Comparison of ENCODE assay signal across 26 cellular contexts in the genomic region with DNA sequence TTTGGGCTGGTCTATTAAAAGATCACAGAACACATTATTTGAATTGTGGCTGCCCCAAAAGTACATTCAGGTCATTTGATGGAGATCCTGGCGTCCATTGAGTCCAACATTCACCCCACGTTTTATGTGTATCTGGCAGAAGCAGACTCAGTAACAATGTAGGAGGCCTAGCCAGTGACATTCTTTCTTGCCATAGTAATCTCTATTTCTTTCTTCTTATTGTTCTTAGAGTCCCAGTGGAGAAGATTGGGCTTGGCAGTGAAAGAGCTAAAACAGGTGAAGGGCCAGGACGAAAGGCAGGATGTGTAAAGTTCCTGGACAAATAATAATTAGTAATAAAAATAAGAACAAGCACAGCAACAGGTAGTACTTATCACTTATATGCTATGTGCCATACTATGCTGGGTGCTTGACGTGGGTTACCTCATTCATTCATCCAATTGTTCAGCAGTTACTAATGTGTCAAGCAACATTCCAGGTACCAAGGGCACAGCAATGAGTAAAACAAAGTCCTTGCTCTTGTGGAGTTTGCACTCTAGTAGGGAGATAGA.
"Had no signal": no experiment of that assay in that cellular context is flagged by ENCODE, and none has a peak within 500 bp of the region (broad histone marks: within the 10 kb centered on the region; RNA-seq: fewer than 3 reads in every experiment).

No MANE protein-coding gene starts in this region.

- H3K27ac ChIP-seq: foreskin keratinocyte, gastroesophageal sphincter, left lung, lower lobe of right lung, neutrophil, parathyroid adenoma, sigmoid colon, spleen, suprapubic skin, transverse colon, vagina had no signal

- H3K36me3 ChIP-seq: gastroesophageal sphincter, heart left ventricle, left lung, lower lobe of right lung, neutrophil, sigmoid colon, spleen, suprapubic skin, transverse colon, vagina had no signal

- H3K9me3 ChIP-seq: gastroesophageal sphincter, heart left ventricle, left lung, lower lobe of right lung, neutrophil, sigmoid colon, spleen, suprapubic skin, transverse colon, vagina had no signal

- DNase-seq: cerebellar nuclear complex; cortex of kidney; effector memory CD8-positive, alpha-beta T cell; foreskin keratinocyte; heart left ventricle; hippocampal formation; left cardiac atrium; left lung; lower lobe of right lung; naive B cell; right cardiac atrium; sigmoid colon; spleen; stimulated activated CD4-positive, alpha-beta T cell treated with anti-CD3 and anti-CD28 coated beads, Interleukin-4, amount 100 ng/mL, for 4 hours; stimulated activated naive B cell treated with anti-CD40 and anti-IgM and Interleukin-4, amounts not matched to agents 10 μg/mL and 1 μg/mL and 100 μg/mL, for 72 hours; transverse colon had no signal

- H3K27ac Mint-ChIP-seq: effector memory CD8-positive, alpha-beta T cell; natural killer cell treated with Interleukin-12 subunit alpha and Interleukin-12 subunit beta and Interleukin-15 and Interleukin-18, amount 100 ng/mL, for 72 hours; stimulated activated naive B cell treated with anti-CD40 and anti-IgM and Interleukin-4, amounts not matched to agents 10 μg/mL and 1 μg/mL and 100 μg/mL, for 72 hours; stimulated activated naive CD8-positive, alpha-beta T cell treated with anti-CD3 and anti-CD28 coated beads, Interleukin-15, Interleukin-2, amounts not matched to agents 100 ng/mL and 50 ng/mL, for 24 hours had no signal

- FAIRE-seq: endometrium, islet of Langerhans had no signal

- H3K27me3 ChIP-seq: heart left ventricle, left lung, sigmoid colon, suprapubic skin, transverse colon, vagina had no signal

- ATAC-seq: effector memory CD8-positive, alpha-beta T cell; foreskin keratinocyte; gastroesophageal sphincter; left cardiac atrium; left lung; lower lobe of right lung; natural killer cell treated with Interleukin-12 subunit alpha and Interleukin-12 subunit beta and Interleukin-15 and Interleukin-18, amount 100 ng/mL, for 72 hours; right cardiac atrium; stimulated activated naive B cell treated with anti-CD40 and anti-IgM and Interleukin-4, amounts not matched to agents 10 μg/mL and 1 μg/mL and 100 μg/mL, for 72 hours had no signal

- H3K4me1 Mint-ChIP-seq: naive B cell; neural crest cell; stimulated activated naive B cell treated with anti-CD40 and anti-IgM and Interleukin-4, amounts not matched to agents 10 μg/mL and 1 μg/mL and 100 μg/mL, for 72 hours had no signal

- H3K4me3 ChIP-seq: gastroesophageal sphincter, heart left ventricle, left lung, lower lobe of right lung, sigmoid colon, spleen, suprapubic skin, transverse colon, vagina had no signal

- H3K27me3 Mint-ChIP-seq: stimulated activated naive CD8-positive, alpha-beta T cell treated with anti-CD3 and anti-CD28 coated beads, Interleukin-15, Interleukin-2, amounts not matched to agents 100 ng/mL and 50 ng/mL, for 24 hours had no signal

- H3K36me3 Mint-ChIP-seq: naive B cell; natural killer cell treated with Interleukin-12 subunit alpha and Interleukin-12 subunit beta and Interleukin-15 and Interleukin-18, amount 100 ng/mL, for 72 hours; stimulated activated naive B cell treated with anti-CD40 and anti-IgM and Interleukin-4, amounts not matched to agents 10 μg/mL and 1 μg/mL and 100 μg/mL, for 72 hours had no signal

- H3K79me2 ChIP-seq: parathyroid adenoma had no signal

- H3K4me1 ChIP-seq: gastroesophageal sphincter, left lung, lower lobe of right lung, parathyroid adenoma, sigmoid colon, spleen, transverse colon, vagina had no signal

- H3K9ac ChIP-seq: parathyroid adenoma had no signal

- H3K4me3 Mint-ChIP-seq: effector memory CD8-positive, alpha-beta T cell; naive B cell; natural killer cell treated with Interleukin-12 subunit alpha and Interleukin-12 subunit beta and Interleukin-15 and Interleukin-18, amount 100 ng/mL, for 72 hours; neural crest cell; stimulated activated naive B cell treated with anti-CD40 and anti-IgM and Interleukin-4, amounts not matched to agents 10 μg/mL and 1 μg/mL and 100 μg/mL, for 72 hours; stimulated activated naive CD8-positive, alpha-beta T cell treated with anti-CD3 and anti-CD28 coated beads, Interleukin-15, Interleukin-2, amounts not matched to agents 100 ng/mL and 50 ng/mL, for 24 hours had no signal
